1 cellular context compared by ENCODE assay signal in the genomic region with DNA sequence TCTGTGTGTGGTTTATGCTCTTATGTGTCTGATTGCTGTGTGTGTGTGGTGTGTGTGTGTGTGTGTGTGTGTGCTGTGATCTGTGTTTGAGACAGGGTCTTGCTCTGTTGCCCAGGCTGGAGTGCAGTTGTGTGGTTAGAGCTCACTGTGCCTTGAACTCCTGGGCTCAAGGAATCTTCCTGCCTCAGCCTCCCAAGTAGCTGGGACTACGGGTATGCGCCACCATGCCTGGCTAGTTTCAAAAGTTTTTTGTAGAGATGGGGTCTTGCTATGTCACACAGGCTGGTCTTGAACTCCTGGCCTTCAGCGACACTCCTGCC.
TF ChIP-seq lines count a peak whose summit lies in the region.

No MANE protein-coding gene starts in this region.

TF ChIP-seq in IMR-90, 13 proteins besides CTCF, POLR2A, EP300 and RAD21:
- no peak for TF ChIP-seq MXI1 (IDR thresholded peaks at IDR 0.05; ENCODE audit: borderline replicate concordance, low read depth, low read length)
- TF ChIP-seq, protein P1, sequence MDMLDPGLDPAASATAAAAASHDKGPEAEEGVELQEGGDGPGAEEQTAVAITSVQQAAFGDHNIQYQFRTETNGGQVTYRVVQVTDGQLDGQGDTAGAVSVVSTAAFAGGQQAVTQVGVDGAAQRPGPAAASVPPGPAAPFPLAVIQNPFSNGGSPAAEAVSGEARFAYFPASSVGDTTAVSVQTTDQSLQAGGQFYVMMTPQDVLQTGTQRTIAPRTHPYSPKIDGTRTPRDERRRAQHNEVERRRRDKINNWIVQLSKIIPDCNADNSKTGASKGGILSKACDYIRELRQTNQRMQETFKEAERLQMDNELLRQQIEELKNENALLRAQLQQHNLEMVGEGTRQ (IDR thresholded peaks at IDR 0.05; ENCODE audit: low read depth, low read length), result no peak
- TF ChIP-seq NFE2L2 (IDR thresholded peaks at IDR 0.05; ENCODE audit: low read depth, low read length), result no peak
- TF ChIP-seq, protein P2, sequence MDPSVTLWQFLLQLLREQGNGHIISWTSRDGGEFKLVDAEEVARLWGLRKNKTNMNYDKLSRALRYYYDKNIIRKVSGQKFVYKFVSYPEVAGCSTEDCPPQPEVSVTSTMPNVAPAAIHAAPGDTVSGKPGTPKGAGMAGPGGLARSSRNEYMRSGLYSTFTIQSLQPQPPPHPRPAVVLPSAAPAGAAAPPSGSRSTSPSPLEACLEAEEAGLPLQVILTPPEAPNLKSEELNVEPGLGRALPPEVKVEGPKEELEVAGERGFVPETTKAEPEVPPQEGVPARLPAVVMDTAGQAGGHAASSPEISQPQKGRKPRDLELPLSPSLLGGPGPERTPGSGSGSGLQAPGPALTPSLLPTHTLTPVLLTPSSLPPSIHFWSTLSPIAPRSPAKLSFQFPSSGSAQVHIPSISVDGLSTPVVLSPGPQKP (IDR thresholded peaks at IDR 0.05; ENCODE audit: borderline replicate concordance, low read depth, low read length), result no peak
- no peak for TF ChIP-seq BHLHE40 (IDR thresholded peaks at IDR 0.05; ENCODE audit: low read depth, low read length)
- no peak for TF ChIP-seq CHD1 (IDR thresholded peaks at IDR 0.05; ENCODE audit: low read depth, low read length)
- no peak for TF ChIP-seq CEBPB (IDR thresholded peaks at IDR 0.05; ENCODE audit: low read depth, low read length)
- no peak for TF ChIP-seq RFX5 (IDR thresholded peaks at IDR 0.05; ENCODE audit: low read depth, low read length)
- no peak for TF ChIP-seq MAZ (IDR thresholded peaks at IDR 0.05; ENCODE audit: borderline replicate concordance, low read depth, low read length)
- no peak for TF ChIP-seq SMC3 (IDR thresholded peaks at IDR 0.05; ENCODE audit: low read depth, low read length)
- no peak for TF ChIP-seq FOS (IDR thresholded peaks at IDR 0.05; ENCODE audit: low read depth, low read length)
- no peak for TF ChIP-seq MAFK (IDR thresholded peaks at IDR 0.05; ENCODE audit: low read depth, low read length)
- TF ChIP-seq RCOR1 (IDR thresholded peaks at IDR 0.05; ENCODE audit: insufficient replicate concordance, low read length), result no peak
